Comparison of ENCODE assay signal across 7 cellular contexts in the genomic region with DNA sequence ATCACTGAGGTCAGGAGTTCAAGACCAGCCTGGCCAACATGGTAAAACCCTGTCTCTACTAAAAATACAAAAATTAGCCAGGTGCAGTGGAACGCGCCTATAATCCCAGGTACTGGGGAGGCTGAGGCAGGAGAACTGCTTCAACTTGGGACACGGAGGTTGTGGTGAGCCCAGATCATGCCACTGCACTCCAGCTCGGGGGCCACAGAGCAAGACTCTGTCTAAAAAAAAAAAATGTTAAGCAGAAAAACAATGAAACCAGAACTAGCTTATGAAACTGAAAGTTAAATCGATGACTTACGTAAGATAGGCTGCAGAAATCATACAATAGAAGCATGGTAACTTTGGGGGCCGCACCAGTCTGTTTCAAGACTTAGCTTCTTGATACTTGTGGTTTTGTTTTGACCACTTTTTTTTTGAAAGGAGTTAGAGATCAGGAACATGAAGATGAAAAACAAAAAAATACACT. TPM values are rescaled to one million over a fixed set of nuclear protein-coding genes. Genes with fewer than 3 reads are reported as not detected.
A peak's percentile ranks its signal among the peaks of the same experiment; 100 is the strongest.
DNase-seq lines count a peak whose midpoint lies in the region; ATAC-seq and TF ChIP-seq lines count a peak whose summit lies in the region.

No MANE protein-coding gene starts in this region.

- H3K4me1 Mint-ChIP-seq in HFFc6 (ENCODE audit: low read depth) = no peaks in the 10 kb centered on the region; the same call in 1 of the 2 replicates

- no peak overlapping the region for H3K27ac Mint-ChIP-seq in HFFc6

- no peaks in the 10 kb centered on the region for H3K4me1 ChIP-seq in upper lobe of right lung

- H3K27me3 Mint-ChIP-seq in HFFc6 (ENCODE audit: insufficient read depth) = no peaks in the 10 kb centered on the region; the same call in 1 of the 2 replicates

- H3K27ac ChIP-seq in upper lobe of right lung = peak overlapping the region; percentile 51

- DNase-seq in activated CD4-positive, alpha-beta T cell treated with anti-CD3 and anti-CD28 coated beads for 24 hours (ENCODE audit: low read depth in 2 of 2) = peak; percentile 23 to 35
- DNase-seq in left ventricle myocardium superior (peak; percentile 16), upper lobe of right lung (no peak), HFFc6 (no peak), DMS153 (lab: John Stamatoyannopoulos, UW) (no peak)

- H3K27me3 ChIP-seq in upper lobe of right lung = no peaks in the 10 kb centered on the region

- no peaks in the 10 kb centered on the region for H3K9me3 Mint-ChIP-seq in HFFc6

- ATAC-seq in GM19438 (IDR thresholded peaks at IDR 0.05; ENCODE audit: low read depth, unreplicated experiment) = peak; percentile 95
- peak; percentile 93 for ATAC-seq in HG03196 (IDR thresholded peaks at IDR 0.05; ENCODE audit: unreplicated experiment)
- ATAC-seq in left ventricle myocardium superior = no peak
- peak; percentile 54 for ATAC-seq in upper lobe of right lung

- no peaks in the 10 kb centered on the region for H3K9me3 ChIP-seq in upper lobe of right lung

- H3K36me3 Mint-ChIP-seq in HFFc6 (ENCODE audit: low read depth) = no peaks in the 10 kb centered on the region

- no peaks in the 10 kb centered on the region for H3K36me3 ChIP-seq in upper lobe of right lung

- H3K4me3 Mint-ChIP-seq in HFFc6 = no peak overlapping the region

- intact Hi-C loops in left ventricle myocardium superior (cut with micrococcal nuclease) (no loop called here), upper lobe of right lung (cut with DNase I) (no loop called here)

- no peak for TF ChIP-seq CTCF in upper lobe of right lung (IDR thresholded peaks at IDR 0.05)
- no peak for TF ChIP-seq CTCF in HFFc6 (IDR thresholded peaks at IDR 0.05)

- no peak overlapping the region for H3K4me3 ChIP-seq in upper lobe of right lung

RNA-seq across cellular contexts. Expression of gene GPR155, which starts 6.2 kb away (rescaled TPM):
- total RNA-seq in left ventricle myocardium superior (16.6 TPM), upper lobe of right lung (6.3 TPM)
- total RNA-seq in HFFc6 (2021; fragmentation: NEBNext Ultra II Directional; extraction: Animal tissue kit (Norgen Biotek cat#: 25700)) = 1 to 10 TPM; 3.2 to 8.3 (median 4.4) TPM

Comparison
In these comparisons a context has a peak if more than half of its experiments do, and no peak if none do; other contexts are left out.
1. DNase-seq: peak in activated CD4-positive, alpha-beta T cell treated with anti-CD3 and anti-CD28 coated beads for 24 hours (2 of 2) and left ventricle myocardium superior (single experiment); none in upper lobe of right lung (single experiment), HFFc6 (single experiment) and DMS153 (single experiment).